Comparison of ENCODE assay signal across 8 cellular contexts in the genomic region with DNA sequence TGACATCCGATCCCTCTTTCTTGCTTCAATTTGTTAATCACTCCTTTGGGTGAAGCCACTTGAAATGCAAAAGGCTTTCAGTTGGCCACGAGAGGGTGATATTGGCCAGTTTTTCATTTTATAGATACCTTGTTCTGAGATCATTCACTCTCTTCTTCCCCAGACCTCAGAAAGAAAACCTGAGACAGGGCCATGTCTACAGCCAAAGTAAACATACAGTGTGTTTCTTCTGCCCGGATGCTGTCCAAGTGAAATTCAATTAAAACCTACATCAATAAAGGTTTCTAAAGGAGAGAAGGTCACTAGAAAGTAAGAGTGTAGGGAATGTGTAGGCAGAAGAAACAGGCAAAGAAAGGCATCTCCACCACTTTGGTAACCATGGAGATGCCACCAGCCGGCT. TPM values are rescaled to one million over a fixed set of nuclear protein-coding genes. Genes with fewer than 3 reads are reported as not detected.
DNase-seq lines count a peak whose midpoint lies in the region; ATAC-seq and TF ChIP-seq lines count a peak whose summit lies in the region.

No MANE protein-coding gene starts in this region.

- H3K36me3 ChIP-seq in BJ (ENCODE audit: control insufficient read depth, insufficient read depth, low read length) (no peaks in the 10 kb centered on the region), HCT116 (ENCODE audit: control insufficient read depth in 1 of 2, insufficient read depth in 2 of 2, low read length in 2 of 2) (no peaks in the 10 kb centered on the region), hepatocyte (replicated peaks; ENCODE audit: insufficient read depth, low read depth) (no peaks in the 10 kb centered on the region)

- no peaks in the 10 kb centered on the region for H4K20me1 ChIP-seq in HCT116 (ENCODE audit: insufficient read depth)
- H4K20me1 ChIP-seq in hepatocyte (ENCODE audit: insufficient read depth, poor library complexity, severe bottlenecking): no peaks in the 10 kb centered on the region

- no peak overlapping the region for H3K9ac ChIP-seq in HCT116 (ENCODE audit: low read length)

- intact Hi-C loops in HCT116 (cut with micrococcal nuclease): loop anchor here (1.0 kb wide), 2 partner anchors 466 to 495 kb away; no protein-coding TSS in a partner anchor

- TF ChIP-seq CTCF in BJ (IDR thresholded peaks at IDR 0.05; ENCODE audit: insufficient read depth, low read depth, low read length): peak; percentile 56
- peak; percentile 41 to 78 (median 46); a peak in 4 of 6 replicates for TF ChIP-seq CTCF in HCT116 (IDR thresholded peaks at IDR 0.05 in 2 of 3, conservative IDR thresholded peaks at IDR 0.05 in 1 of 3; ENCODE audit: borderline replicate concordance in 1 of 3, insufficient read depth in 1 of 3, low read depth in 2 of 3, low read length in 2 of 3)
- TF ChIP-seq CTCF in hepatocyte (IDR thresholded peaks at IDR 0.05; ENCODE audit: poor library complexity): peak; percentile 67

- H3K4me2 ChIP-seq in HCT116 (ENCODE audit: low read length) (no peak overlapping the region), hepatocyte (no peak overlapping the region)

- H3K79me2 ChIP-seq in HCT116 (ENCODE audit: insufficient read depth, low read length): no peaks in the 10 kb centered on the region
- H3K79me2 ChIP-seq in hepatocyte: no peaks in the 10 kb centered on the region

- POLR2A ChIA-PET in BJ (lab: Charles Lee): no interaction called here
- POLR2A ChIA-PET in HCT116 (lab: Charles Lee): no interaction called here

- H3K9me2 ChIP-seq in HCT116 (ENCODE audit: insufficient read depth) (no peaks in the 10 kb centered on the region), hepatocyte (replicated peaks; ENCODE audit: insufficient read depth) (no peaks in the 10 kb centered on the region)

- ATAC-seq in HCT116: peak; percentile 86
- ATAC-seq in SK-N-SH treated with all-trans-retinoic acid at 6 μM for 48 hours: peak; percentile 96
- no peak for ATAC-seq in GM18867 (IDR thresholded peaks at IDR 0.05; ENCODE audit: unreplicated experiment)
- no peak for ATAC-seq in GM21515 (IDR thresholded peaks at IDR 0.05; ENCODE audit: unreplicated experiment)
- ATAC-seq in HG02588 (IDR thresholded peaks at IDR 0.05; ENCODE audit: unreplicated experiment): no peak

- 56% methylated on average over 4 of the region's 4 CpGs for WGBS in hepatocyte (ENCODE audit: low lambda C conversion rate, missing lambda C conversion rate)

- H2AFZ ChIP-seq in HCT116 (ENCODE audit: low read depth, low read length, poor library complexity, severe bottlenecking) (no peak overlapping the region), hepatocyte (no peak overlapping the region)

- H3K9me3 ChIP-seq in HCT116 (ENCODE audit: control insufficient read depth in 1 of 2, insufficient read depth in 1 of 2, low read depth in 1 of 2, low read length in 2 of 2): no peaks in the 10 kb centered on the region
- no peaks in the 10 kb centered on the region for H3K9me3 ChIP-seq in hepatocyte (ENCODE audit: low read depth)

- peak; percentile 62 for TF ChIP-seq RAD21 in HCT116 (IDR thresholded peaks at IDR 0.05; ENCODE audit: low read depth)

- RAD21 ChIA-PET in HCT116 (lab: Charles Lee; ENCODE audit: low non-redundant PET in 1 of 2, low total read pairs in 2 of 2, uncharacterized antibody in 2 of 2, unreplicated experiment in 2 of 2): no interaction called here

- no TSS peak for BruUV-seq in HCT116 (replicated peaks; lab: Mats Ljungman, UMichigan)

- no peak overlapping the region for H3K27ac ChIP-seq in HCT116 (ENCODE audit: low read depth, low read length)
- H3K27ac ChIP-seq in hepatocyte: no peak overlapping the region

- CTCF ChIA-PET in BJ (lab: Yijun Ruan, JAX): interaction anchor here (1.2 to 3.4 kb wide), 3 partner anchors 12 to 504 kb away, joined by 3 to 22 read pairs (median 5); no protein-coding TSS in a partner anchor
- CTCF ChIA-PET in HCT116 (lab: Charles Lee): interaction anchor here (1.1 to 4.1 kb wide), 3 partner anchors 58 to 496 kb away, joined by 5 to 29 read pairs (median 20); no protein-coding TSS in a partner anchor

- H3K4me1 ChIP-seq in HCT116 (ENCODE audit: control insufficient read depth in 1 of 2, insufficient read depth in 2 of 2, low read length in 2 of 2) (no peaks in the 10 kb centered on the region), hepatocyte (ENCODE audit: insufficient read depth) (no peaks in the 10 kb centered on the region)

- H3K4me3 ChIP-seq in BJ (ENCODE audit: low read depth, low read length) (no peak overlapping the region), HCT116 (replicated peaks in 1 of 2; ENCODE audit: low read depth in 1 of 2, low read length in 2 of 2) (no peak overlapping the region), hepatocyte (no peak overlapping the region)

- H3K27me3 ChIP-seq in BJ (ENCODE audit: control insufficient read depth, insufficient read depth, low read length): peaks cover 8% of the 10 kb centered on the region
- peaks cover 32% of the 10 kb centered on the region for H3K27me3 ChIP-seq in HCT116 (ENCODE audit: insufficient read depth, low read length)
- H3K27me3 ChIP-seq in hepatocyte: no peaks in the 10 kb centered on the region

- no peak for DNase-seq in BJ (ENCODE audit: low read depth)
- peak; percentile 41 for DNase-seq in HCT116 (ENCODE audit: low read depth, low spot score)
- DNase-seq in hepatocyte (ENCODE audit: low spot score): peak; percentile 58
- no peak for DNase-seq in epidermal melanocyte (ENCODE audit: insufficient read length, low spot score)

- no peak for TF ChIP-seq POLR2A in HCT116 (IDR thresholded peaks at IDR 0.05; ENCODE audit: borderline replicate concordance, extremely low read depth, insufficient read depth, insufficient read length)

TF ChIP-seq in HCT116, 20 proteins besides CTCF, POLR2A, EP300 and RAD21:
- TF ChIP-seq ZNF274 (IDR thresholded peaks at IDR 0.05; ENCODE audit: low read depth, low read length) (no peak), EGR1 (IDR thresholded peaks at IDR 0.05; ENCODE audit: low read depth) (no peak), SRF (IDR thresholded peaks at IDR 0.05; ENCODE audit: low read depth) (no peak)
- TF ChIP-seq, protein P1, sequence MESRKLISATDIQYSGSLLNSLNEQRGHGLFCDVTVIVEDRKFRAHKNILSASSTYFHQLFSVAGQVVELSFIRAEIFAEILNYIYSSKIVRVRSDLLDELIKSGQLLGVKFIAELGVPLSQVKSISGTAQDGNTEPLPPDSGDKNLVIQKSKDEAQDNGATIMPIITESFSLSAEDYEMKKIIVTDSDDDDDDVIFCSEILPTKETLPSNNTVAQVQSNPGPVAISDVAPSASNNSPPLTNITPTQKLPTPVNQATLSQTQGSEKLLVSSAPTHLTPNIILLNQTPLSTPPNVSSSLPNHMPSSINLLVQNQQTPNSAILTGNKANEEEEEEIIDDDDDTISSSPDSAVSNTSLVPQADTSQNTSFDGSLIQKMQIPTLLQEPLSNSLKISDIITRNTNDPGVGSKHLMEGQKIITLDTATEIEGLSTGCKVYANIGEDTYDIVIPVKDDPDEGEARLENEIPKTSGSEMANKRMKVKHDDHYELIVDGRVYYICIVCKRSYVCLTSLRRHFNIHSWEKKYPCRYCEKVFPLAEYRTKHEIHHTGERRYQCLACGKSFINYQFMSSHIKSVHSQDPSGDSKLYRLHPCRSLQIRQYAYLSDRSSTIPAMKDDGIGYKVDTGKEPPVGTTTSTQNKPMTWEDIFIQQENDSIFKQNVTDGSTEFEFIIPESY (IDR thresholded peaks at IDR 0.05; ENCODE audit: extremely low read depth, insufficient replicate concordance, low read length): no peak

TF ChIP-seq in SK-N-SH treated with all-trans-retinoic acid at 6 μM for 48 hours, 23 proteins besides CTCF, POLR2A, EP300 and RAD21:
- peak; percentile 45; the same call in 1 of the 2 replicates for TF ChIP-seq CSDC2 (CRISPR knock-in tag; IDR thresholded peaks at IDR 0.05)
- TF ChIP-seq ISL1 (CRISPR knock-in tag; IDR thresholded peaks at IDR 0.05): peak; percentile 59; the same call in 1 of the 2 replicates
- TF ChIP-seq RARB (CRISPR knock-in tag; IDR thresholded peaks at IDR 0.05): no peak

RNA-seq across cellular contexts. Expression of a gene that starts 39.5 kb away (rescaled TPM):
- polyA plus RNA-seq in BJ (2011; rRNA removed) (2.6 and 3.5 TPM in 2 replicates), hepatocyte (0.07 and 0.19 TPM in 2 replicates)
- polyA minus RNA-seq in BJ (2011; rRNA and poly(A)+ RNA removed): 6.1 and 9.8 TPM in 2 replicates
- total RNA-seq in HCT116 (2021; ENCODE audit: unreplicated experiment) (0.39 TPM), hepatocyte (0.48 and 0.70 TPM in 2 replicates)
- polyA plus RNA-seq in HCT116 (2012): 0.07 and 0.10 TPM in 2 replicates

Comparison
In these comparisons a context has a peak if more than half of its experiments do, and no peak if none do; other contexts are left out.
1. DNase-seq: peak in HCT116 (single experiment) and hepatocyte (single experiment); none in BJ (single experiment) and epidermal melanocyte (single experiment).
2. ATAC-seq: peak in HCT116 (single experiment) and SK-N-SH treated with all-trans-retinoic acid at 6 μM for 48 hours (single experiment); none in GM18867 (single experiment), GM21515 (single experiment) and HG02588 (single experiment).
3. Peak in every context shown above with its lines, with median percentiles within 50 percentile points of each other: CTCF ChIP-seq.